12 cellular contexts compared by ENCODE assay signal in the genomic region with DNA sequence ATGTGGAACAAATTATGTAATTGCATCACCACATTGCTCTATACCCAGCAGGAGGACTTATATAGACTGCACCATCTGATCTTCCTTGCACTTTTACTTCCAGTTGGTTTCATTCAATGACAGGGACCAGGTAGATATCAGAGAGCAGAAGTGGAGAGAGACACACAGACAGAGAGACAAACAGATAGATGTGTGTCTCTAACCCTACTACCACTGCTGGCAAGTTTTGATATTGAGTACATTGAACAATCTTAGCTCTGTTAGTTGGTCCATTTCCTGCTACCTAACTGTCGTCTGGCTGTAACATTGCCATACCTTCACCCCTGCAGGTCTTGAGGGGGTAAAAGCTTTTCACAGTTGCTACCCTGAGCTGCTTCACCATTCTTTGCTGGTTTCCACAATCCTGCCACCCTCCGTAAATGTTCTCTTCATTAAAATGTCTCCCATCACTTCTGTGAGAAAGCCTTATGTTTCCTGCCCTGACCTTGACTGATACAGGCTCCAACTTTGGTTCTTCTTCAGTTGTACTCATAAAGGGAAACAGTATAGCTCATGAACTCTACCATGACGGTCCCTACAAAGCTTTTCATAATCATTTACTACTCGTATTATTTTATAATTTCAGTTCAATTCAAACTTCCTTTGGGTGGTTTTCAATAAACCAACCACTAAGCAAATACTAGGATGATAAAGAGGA.
DNase-seq lines count a peak whose midpoint lies in the region; ATAC-seq, FAIRE-seq and TF ChIP-seq lines count a peak whose summit lies in the region.
"Had no signal": no experiment of that assay in that cellular context is flagged by ENCODE, and none has a peak within 500 bp of the region (broad histone marks: within the 10 kb centered on the region; RNA-seq: fewer than 3 reads in every experiment).

No MANE protein-coding gene starts in this region.

- POLR2A ChIA-PET in HEK293 (lab: Yijun Ruan, JAX) = no interaction called here

- no peaks in the 10 kb centered on the region for H3K9me3 ChIP-seq in CD4-positive, CD25-positive, alpha-beta regulatory T cell (ENCODE audit: control insufficient read depth in 2 of 2, low read length in 2 of 2)
- no peaks in the 10 kb centered on the region for H3K9me3 ChIP-seq in HEK293 (ENCODE audit: control insufficient read depth, insufficient read depth, low read depth, low read length)
- no peaks in the 10 kb centered on the region for H3K9me3 ChIP-seq in T-helper 17 cell (ENCODE audit: control insufficient read depth, low read length, poor library complexity, severe bottlenecking)
- no peaks in the 10 kb centered on the region for H3K9me3 ChIP-seq in lower lobe of right lung
- H3K9me3 ChIP-seq in right atrium auricular region = no peaks in the 10 kb centered on the region
- H3K9me3 ChIP-seq: tibial nerve had no signal

- H3K4me1 Mint-ChIP-seq in CD4-positive, CD25-positive, alpha-beta regulatory T cell = peaks cover 13 to 24% (median 19%) of the 10 kb centered on the region in 4 donors
- H3K4me1 Mint-ChIP-seq in T-helper 17 cell = peaks cover 15% of the 10 kb centered on the region

- H3K9me3 Mint-ChIP-seq in CD4-positive, CD25-positive, alpha-beta regulatory T cell = no peaks in the 10 kb centered on the region

- peaks cover 4% of the 10 kb centered on the region for H3K27me3 Mint-ChIP-seq in CD4-positive, CD25-positive, alpha-beta regulatory T cell
- no peaks in the 10 kb centered on the region for H3K27me3 Mint-ChIP-seq in T-helper 17 cell

- peak overlapping the region in 2 of 3 donors; percentile 2 to 93 for H3K27ac Mint-ChIP-seq in CD4-positive, CD25-positive, alpha-beta regulatory T cell
- peak overlapping the region; percentile 39 for H3K27ac Mint-ChIP-seq in T-helper 17 cell

- peak; percentile 41 to 52 for ATAC-seq in CD4-positive, CD25-positive, alpha-beta regulatory T cell (ENCODE audit: low read depth in 2 of 2)
- ATAC-seq in T-helper 17 cell = peak; percentile 44
- ATAC-seq in lower lobe of right lung = peak; percentile 34 to 51

- H3K4me3 ChIP-seq in CD4-positive, CD25-positive, alpha-beta regulatory T cell (ENCODE audit: low read depth, low read length) = peak overlapping the region; percentile 27
- H3K4me3 ChIP-seq in HEK293 (ENCODE audit: low read depth, low read length) (no peak overlapping the region), lower lobe of right lung (no peak overlapping the region), right atrium auricular region (no peak overlapping the region)
- H3K4me3 ChIP-seq: tibial nerve had no signal

- CTCF ChIA-PET in HEK293 (lab: Yijun Ruan, JAX) = interaction anchor here (0.5 to 0.8 kb wide), 2 partner anchors 144 to 312 kb away, joined by 3 read pairs; no protein-coding TSS in a partner anchor

- TF ChIP-seq CTCF in HEK293 (tag by site-specific recombination; IDR thresholded peaks at IDR 0.05) (no peak), lower lobe of right lung (IDR thresholded peaks at IDR 0.05) (no peak), right atrium auricular region (IDR thresholded peaks at IDR 0.05) (no peak)

- H3K27ac ChIP-seq in CD4-positive, CD25-positive, alpha-beta regulatory T cell (ENCODE audit: insufficient read depth, low read length, poor library complexity, severe bottlenecking) = peak overlapping the region; percentile 52
- no peak overlapping the region for H3K27ac ChIP-seq in HEK293 (ENCODE audit: extremely low read depth, low read depth, low read length)
- no peak overlapping the region for H3K27ac ChIP-seq in lower lobe of right lung
- H3K27ac ChIP-seq in right atrium auricular region = no peak overlapping the region
- H3K27ac ChIP-seq: tibial nerve had no signal

- no peaks in the 10 kb centered on the region for H3K36me3 Mint-ChIP-seq in CD4-positive, CD25-positive, alpha-beta regulatory T cell
- no peaks in the 10 kb centered on the region for H3K36me3 Mint-ChIP-seq in T-helper 17 cell (ENCODE audit: low read depth)

- intact Hi-C loops in lower lobe of right lung (cut with DNase I) = no loop called here

- peak in 1 of 3 donors; percentile 35 for DNase-seq in CD4-positive, CD25-positive, alpha-beta regulatory T cell
- DNase-seq in T-helper 17 cell (no peak), lower lobe of right lung (no peak), epidermal melanocyte (ENCODE audit: insufficient read length, low spot score) (no peak), OCI-M2 (lab: John Stamatoyannopoulos, UW; ENCODE audit: unreplicated experiment) (no peak), right atrium auricular region (ENCODE audit: low spot score) (no peak), RCC 7860 (ENCODE audit: low spot score) (no peak)
- DNase-seq: NCI-H1092 treated with DMSO at 0.1 percent for 48 hours, NCI-H82 had no signal

- peaks cover 8% of the 10 kb centered on the region for H3K4me1 ChIP-seq in CD4-positive, CD25-positive, alpha-beta regulatory T cell (ENCODE audit: control insufficient read depth, insufficient read depth, low read length, poor library complexity, severe bottlenecking)
- H3K4me1 ChIP-seq in HEK293 (ENCODE audit: control insufficient read depth, insufficient read depth, low read length) (peaks cover 13% of the 10 kb centered on the region), lower lobe of right lung (peaks cover 17% of the 10 kb centered on the region), right atrium auricular region (no peaks in the 10 kb centered on the region)

- FAIRE-seq in RCC 7860 (lab: Jason Lieb, UNC) = no peak
- FAIRE-seq: D721Med had no signal

- peak overlapping the region; percentile 3 to 39 (median 6) for H3K4me3 Mint-ChIP-seq in CD4-positive, CD25-positive, alpha-beta regulatory T cell
- H3K4me3 Mint-ChIP-seq in T-helper 17 cell = peak overlapping the region; percentile 57

- H3K27me3 ChIP-seq in CD4-positive, CD25-positive, alpha-beta regulatory T cell (ENCODE audit: control insufficient read depth, insufficient read depth, low read length) = no peaks in the 10 kb centered on the region
- H3K27me3 ChIP-seq in lower lobe of right lung (ENCODE audit: low read depth) (no peaks in the 10 kb centered on the region), right atrium auricular region (no peaks in the 10 kb centered on the region)
- H3K27me3 ChIP-seq: tibial nerve had no signal

- no peaks in the 10 kb centered on the region for H3K36me3 ChIP-seq in CD4-positive, CD25-positive, alpha-beta regulatory T cell (ENCODE audit: control insufficient read depth, insufficient read depth, low read length)
- H3K36me3 ChIP-seq in HEK293 (ENCODE audit: control insufficient read depth in 2 of 2, insufficient read depth in 1 of 2, low read length in 2 of 2) (no peaks in the 10 kb centered on the region), lower lobe of right lung (no peaks in the 10 kb centered on the region), right atrium auricular region (no peaks in the 10 kb centered on the region)
- H3K36me3 ChIP-seq: tibial nerve had no signal

TF ChIP-seq in HEK293, 187 proteins besides CTCF, POLR2A, EP300 and RAD21:
- TF ChIP-seq PRDM10 (tag by site-specific recombination; IDR thresholded peaks at IDR 0.05) = peak; percentile 74
- TF ChIP-seq, protein P1, sequence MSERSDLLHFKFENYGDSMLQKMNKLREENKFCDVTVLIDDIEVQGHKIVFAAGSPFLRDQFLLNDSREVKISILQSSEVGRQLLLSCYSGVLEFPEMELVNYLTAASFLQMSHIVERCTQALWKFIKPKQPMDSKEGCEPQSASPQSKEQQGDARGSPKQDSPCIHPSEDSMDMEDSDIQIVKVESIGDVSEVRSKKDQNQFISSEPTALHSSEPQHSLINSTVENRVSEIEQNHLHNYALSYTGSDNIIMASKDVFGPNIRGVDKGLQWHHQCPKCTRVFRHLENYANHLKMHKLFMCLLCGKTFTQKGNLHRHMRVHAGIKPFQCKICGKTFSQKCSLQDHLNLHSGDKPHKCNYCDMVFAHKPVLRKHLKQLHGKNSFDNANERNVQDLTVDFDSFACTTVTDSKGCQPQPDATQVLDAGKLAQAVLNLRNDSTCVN (tag by site-specific recombination; optimal IDR thresholded peaks at IDR 0.05) = no peak
- TF ChIP-seq KLF7 (tag by site-specific recombination; IDR thresholded peaks at IDR 0.05; ENCODE audit: borderline replicate concordance) = no peak
